Comparison of ENCODE assay signal across 8 cellular contexts in the genomic region with DNA sequence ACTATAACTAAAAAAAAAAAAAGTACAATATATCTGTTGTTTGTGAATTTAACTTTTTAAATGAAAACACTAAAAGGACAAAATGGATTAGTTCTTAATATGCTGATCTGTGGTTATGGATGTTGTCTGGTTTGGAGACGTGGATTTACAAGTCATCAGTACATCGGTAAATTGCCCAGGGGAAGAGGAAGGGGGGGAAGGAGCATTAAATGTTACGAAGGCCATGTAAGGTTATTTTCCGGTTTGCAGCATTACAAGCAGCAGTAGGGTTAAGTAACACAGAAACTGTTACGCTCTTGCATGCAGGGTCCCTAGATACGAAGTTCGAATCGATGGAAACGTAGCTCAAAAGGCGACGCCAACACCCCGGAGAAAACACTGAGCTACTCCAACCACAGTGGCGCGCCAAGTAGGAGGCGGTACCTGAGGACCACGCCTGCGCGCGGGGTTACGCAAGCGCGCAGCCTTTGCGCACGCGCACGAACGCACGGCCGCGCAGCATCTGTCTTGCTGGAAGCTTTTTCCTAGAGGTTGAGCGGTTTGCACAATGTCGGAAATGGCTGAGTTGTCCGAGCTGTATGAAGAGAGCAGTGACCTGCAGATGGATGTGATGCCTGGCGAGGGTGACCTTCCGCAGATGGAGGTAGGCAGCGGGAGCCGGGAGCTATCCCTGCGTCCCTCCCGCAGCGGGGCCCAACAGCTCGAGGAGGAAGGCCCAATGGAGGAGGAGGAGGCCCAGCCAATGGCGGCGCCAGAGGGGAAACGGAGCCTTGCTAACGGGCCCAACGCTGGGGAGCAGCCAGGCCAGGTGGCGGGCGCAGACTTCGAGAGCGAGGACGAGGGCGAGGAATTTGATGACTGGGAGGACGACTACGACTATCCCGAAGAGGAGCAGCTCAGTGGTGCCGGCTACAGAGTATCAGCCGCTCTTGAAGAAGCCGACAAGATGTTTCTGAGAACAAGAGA. TPM values are rescaled to one million over a fixed set of nuclear protein-coding genes. Genes with fewer than 3 reads are reported as not detected.
DNase-seq lines count a peak whose midpoint lies in the region; ATAC-seq and TF ChIP-seq lines count a peak whose summit lies in the region.

A gene with protein sequence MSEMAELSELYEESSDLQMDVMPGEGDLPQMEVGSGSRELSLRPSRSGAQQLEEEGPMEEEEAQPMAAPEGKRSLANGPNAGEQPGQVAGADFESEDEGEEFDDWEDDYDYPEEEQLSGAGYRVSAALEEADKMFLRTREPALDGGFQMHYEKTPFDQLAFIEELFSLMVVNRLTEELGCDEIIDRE (plus strand): TSS at position 505 of the 966 bp plus-strand sequence. CDS start 43 bp downstream, at position 548.

- H3K4me1 ChIP-seq in colonic mucosa = no peaks in the 10 kb centered on the region

- peak; percentile 96 for DNase-seq in Ammon's horn (ENCODE audit: low spot score)
- DNase-seq in GM19238 (ENCODE audit: insufficient read length, low spot score) = peak; percentile 75
- DNase-seq in NCI-H524 (lab: John Stamatoyannopoulos, UW) = peak; percentile 92 to 98
- peak; percentile 88 to 91 for DNase-seq in activated CD4-positive, alpha-beta T cell treated with anti-CD3 and anti-CD28 coated beads for 4 hours
- peak; percentile 93 for DNase-seq in colonic mucosa
- DNase-seq in kidney tubule cell (ENCODE audit: low spot score) = peak; percentile 94
- DNase-seq in stimulated activated CD4-positive, alpha-beta T cell treated with anti-CD3 and anti-CD28 coated beads, Interleukin-1b, Interleukin-23, amount 100 ng/mL, for 4 hours (ENCODE audit: low read depth in 2 of 2) = peak; percentile 82 to 85

- no peaks in the 10 kb centered on the region for H3K27me3 ChIP-seq in colonic mucosa

- peak; percentile 93 for ATAC-seq in HG03442 (IDR thresholded peaks at IDR 0.05; ENCODE audit: unreplicated experiment)

- intact Hi-C loops in colonic mucosa (cut with DNase I) = no loop called here

- H3K9me3 ChIP-seq in colonic mucosa = no peaks in the 10 kb centered on the region

- no peaks in the 10 kb centered on the region for H3K36me3 ChIP-seq in colonic mucosa

- peak within 1 kb of the TSS; percentile 77 to 82 for H3K9ac ChIP-seq in colonic mucosa (ENCODE audit: low read depth in 2 of 2, low read length in 2 of 2)

- H3K27ac ChIP-seq in colonic mucosa = peak within 1 kb of the TSS; percentile 79

- no peak for TF ChIP-seq CTCF in colonic mucosa (IDR thresholded peaks at IDR 0.05)

- H3K4me3 ChIP-seq in colonic mucosa = peak within 1 kb of the TSS; percentile 90

RNA-seq across cellular contexts. Expression of the gene that starts here (rescaled TPM):
- 10 to 100 TPM; 54.2 to 66.0 TPM for total RNA-seq in colonic mucosa

Comparison
In these comparisons a context has a peak if more than half of its experiments do, and no peak if none do; other contexts are left out.
1. Peak in every context shown above with its lines: DNase-seq, ATAC-seq, H3K4me3 ChIP-seq and H3K27ac ChIP-seq.